In genomic region chr10:123429631-123430257, GRCh38 we compare ENCODE assay signal across 24 cellular contexts.
A peak's percentile ranks its signal among the peaks of the same experiment; 100 is the strongest.
DNase-seq lines count a peak whose midpoint lies in the region; ATAC-seq, FAIRE-seq and TF ChIP-seq lines count a peak whose summit lies in the region.
"Had no signal": no experiment of that assay in that cellular context is flagged by ENCODE, and none has a peak within 500 bp of the region (broad histone marks: within the 10 kb centered on the region; RNA-seq: fewer than 3 reads in every experiment).

No MANE protein-coding gene starts in this region.

- DNase-seq in D721Med (ENCODE audit: insufficient read length, low spot score), result no peak
- DNase-seq in RPMI7951 (ENCODE audit: low read depth), result peak; percentile 7
- peak in 34 of 42 donors; percentile 14 to 73 (median 42) for DNase-seq in head of caudate nucleus
- peak; percentile 2 for DNase-seq in skeletal muscle cell (ENCODE audit: low read depth)
- no peak for DNase-seq in stimulated activated naive CD4-positive, alpha-beta T cell treated with Interleukin-2 at 50 U/mL for 16 hours (lab: John Stamatoyannopoulos, UW)
- no peak for DNase-seq in PC-9
- no peak for DNase-seq in NCI-H146 (lab: John Stamatoyannopoulos, UW)
- DNase-seq: activated CD4-positive, CD25-positive, alpha-beta regulatory T cell; activated CD8-positive, alpha-beta T cell treated with anti-CD3 and anti-CD28 coated beads, Interleukin-2, amount 10 ng/mL, durations not matched to agents 7 days and 5 days; activated naive CD4-positive, alpha-beta T cell treated with anti-CD3 and anti-CD28 coated beads for 36 hours; activated T-cell treated with anti-CD3 and anti-CD28 coated beads, Interleukin-2, amount 50 U/mL, for 4 hours; AML-193; COR-L47; effector CD8-positive, alpha-beta T cell; EL; esophagus squamous epithelium; Kasumi-1; NCI-H1092 treated with DMSO at 0.1 percent for 48 hours; NCI-H524 treated with DMSO at 0.1 percent for 48 hours; pancreas; small intestine; stimulated activated CD4-positive, alpha-beta T cell treated with anti-CD3 and anti-CD28 coated beads, Interleukin-4, amount 100 ng/mL, for 24 hours had no signal

- FAIRE-seq in D721Med (lab: Jason Lieb, UNC), result no peak
- FAIRE-seq: pancreas, small intestine had no signal

- no peaks in the 10 kb centered on the region for H3K4me1 ChIP-seq in PC-9 (replicated peaks; ENCODE audit: insufficient read depth)
- H3K4me1 ChIP-seq: esophagus squamous epithelium, pancreas, SJSA1 had no signal

- ATAC-seq in HG02970 (IDR thresholded peaks at IDR 0.05; ENCODE audit: low FRiP score, unreplicated experiment), result no peak
- ATAC-seq: activated CD8-positive, alpha-beta T cell treated with anti-CD3 and anti-CD28 coated beads, Interleukin-2, amount 10 ng/mL, durations not matched to agents 7 days and 5 days; activated T-cell treated with anti-CD3 and anti-CD28 coated beads, Interleukin-2, amount 50 U/mL, for 4 hours; pancreas had no signal

- H3K36me3 ChIP-seq in PC-9 (ENCODE audit: low read depth), result no peaks in the 10 kb centered on the region
- H3K36me3 ChIP-seq: esophagus squamous epithelium, pancreas, SJSA1 had no signal

- intact Hi-C loops in head of caudate nucleus (cut with DNase I) (no loop called here), PC-9 (cut with micrococcal nuclease; ENCODE audit: unreplicated experiment) (no loop called here)

- no peaks in the 10 kb centered on the region for H3K9me3 ChIP-seq in PC-9 (ENCODE audit: insufficient read depth, low read depth)
- H3K9me3 ChIP-seq: esophagus squamous epithelium, pancreas, SJSA1 had no signal

- no peak overlapping the region for H3K27ac ChIP-seq in PC-9
- H3K27ac ChIP-seq: esophagus squamous epithelium, pancreas, SJSA1 had no signal

- H3K79me2 ChIP-seq in PC-9 (ENCODE audit: low read depth), result no peaks in the 10 kb centered on the region

- BruUV-seq in PC-9 (replicated peaks; lab: Mats Ljungman, UMichigan), result no TSS peak

- H2AFZ ChIP-seq in PC-9, result no peak overlapping the region

- POLR2A ChIA-PET in PC-9 (lab: Charles Lee; ENCODE audit: unreplicated experiment), result no interaction called here

- H3K4me2 ChIP-seq in PC-9, result no peak overlapping the region

- no peaks in the 10 kb centered on the region for H4K20me1 ChIP-seq in PC-9 (ENCODE audit: insufficient read depth)

- TF ChIP-seq CTCF in D721Med (IDR thresholded peaks at IDR 0.05; ENCODE audit: insufficient read depth, missing control alignments), result peak; percentile 5
- TF ChIP-seq CTCF in PC-9 (conservative IDR thresholded peaks at IDR 0.05), result no peak

- H3K4me3 ChIP-seq in skeletal muscle cell (ENCODE audit: low read depth, low read length) (no peak overlapping the region), PC-9 (no peak overlapping the region)
- H3K4me3 ChIP-seq: esophagus squamous epithelium, pancreas, SJSA1 had no signal

- CTCF ChIA-PET in PC-9 (lab: Charles Lee), result no interaction called here

- H3K27me3 ChIP-seq in PC-9 (ENCODE audit: insufficient read depth, low read depth), result peaks cover 61% of the 10 kb centered on the region
- H3K27me3 ChIP-seq: pancreas had no signal

- no peaks in the 10 kb centered on the region for H3K9me2 ChIP-seq in PC-9 (ENCODE audit: insufficient read depth)

- H3F3A ChIP-seq in PC-9 (ENCODE audit: insufficient read depth, low read depth), result no peaks in the 10 kb centered on the region

Comparison
In these comparisons a context has a peak if more than half of its experiments do, and no peak if none do; other contexts are left out.
1. DNase-seq: peak in RPMI7951 (single experiment), head of caudate nucleus (34 of 42) and skeletal muscle cell (single experiment); none in D721Med (single experiment), stimulated activated naive CD4-positive, alpha-beta T cell treated with Interleukin-2 at 50 U/mL for 16 hours (single experiment), PC-9 (0 of 2) and NCI-H146 (single experiment).